In genomic region chr15:48396020-48396419, GRCh38 we compare ENCODE assay signal across 16 cellular contexts.
DNase-seq lines count a peak whose midpoint lies in the region; ATAC-seq and TF ChIP-seq lines count a peak whose summit lies in the region.
"Had no signal": no experiment of that assay in that cellular context is flagged by ENCODE, and none has a peak within 500 bp of the region (broad histone marks: within the 10 kb centered on the region; RNA-seq: fewer than 3 reads in every experiment).

No MANE protein-coding gene starts in this region.

- H3K27ac Mint-ChIP-seq in MCF 10A (ENCODE audit: low read depth, unreplicated experiment) (no peak overlapping the region), neural crest cell (ENCODE audit: unreplicated experiment) (peak overlapping the region; percentile 22)
- H3K27ac Mint-ChIP-seq: CD14-positive monocyte; T-helper 1 cell treated with Interleukin-12 subunit alpha and Interleukin-12 subunit beta and Interleukin-4 antibody, amounts not matched to agents 30 μg/mL and 1 μg/mL, for 36 hours had no signal

- H3K4me3 ChIP-seq in breast epithelium (no peak overlapping the region), esophagus squamous epithelium (no peak overlapping the region), tibial nerve (no peak overlapping the region)
- H3K4me3 ChIP-seq: MG63 had no signal

- H3K9me3 Mint-ChIP-seq in MCF 10A (ENCODE audit: unreplicated experiment), result no peaks in the 10 kb centered on the region
- H3K9me3 Mint-ChIP-seq in neural crest cell, result no peaks in the 10 kb centered on the region
- H3K9me3 Mint-ChIP-seq: T-helper 1 cell treated with Interleukin-12 subunit alpha and Interleukin-12 subunit beta and Interleukin-4 antibody, amounts not matched to agents 30 μg/mL and 1 μg/mL, for 36 hours had no signal

- intact Hi-C loops in breast epithelium (cut with DNase I; ENCODE audit: low total_unique reads) (no loop called here), MCF 10A (cut with micrococcal nuclease) (no loop called here), esophagus squamous epithelium (cut with DNase I) (no loop called here)

- H3K27me3 ChIP-seq in breast epithelium, result no peaks in the 10 kb centered on the region
- H3K27me3 ChIP-seq in esophagus squamous epithelium, result no peaks in the 10 kb centered on the region
- H3K27me3 ChIP-seq in tibial nerve, result no peaks in the 10 kb centered on the region
- H3K27me3 ChIP-seq: MG63 had no signal

- TF ChIP-seq POLR2A in breast epithelium (IDR thresholded peaks at IDR 0.05) (no peak), esophagus squamous epithelium (IDR thresholded peaks at IDR 0.05) (no peak), tibial nerve (IDR thresholded peaks at IDR 0.05) (no peak)

- peak overlapping the region; percentile 71 for H3K27ac ChIP-seq in breast epithelium
- peak overlapping the region; percentile 24 to 83 (median 79) for H3K27ac ChIP-seq in esophagus squamous epithelium
- peak overlapping the region; percentile 23 to 83 (median 58) for H3K27ac ChIP-seq in tibial nerve

- ATAC-seq in GM18867 (IDR thresholded peaks at IDR 0.05; ENCODE audit: unreplicated experiment) (no peak), HG03159 (IDR thresholded peaks at IDR 0.05; ENCODE audit: unreplicated experiment) (no peak)

- TF ChIP-seq EP300 in tibial nerve (IDR thresholded peaks at IDR 0.05), result no peak

- no peak for TF ChIP-seq CTCF in breast epithelium (IDR thresholded peaks at IDR 0.05)
- TF ChIP-seq CTCF in MCF 10A (IDR thresholded peaks at IDR 0.05; ENCODE audit: unreplicated experiment), result no peak
- TF ChIP-seq CTCF in esophagus squamous epithelium (IDR thresholded peaks at IDR 0.05), result no peak
- TF ChIP-seq CTCF in neural crest cell (conservative IDR thresholded peaks at IDR 0.05), result no peak
- TF ChIP-seq CTCF in tibial nerve (IDR thresholded peaks at IDR 0.05), result no peak

- CTCF ChIA-PET in MCF 10A (lab: Yijun Ruan, JAX), result interaction anchor here (1.1 to 1.6 kb wide), 2 partner anchors 17 to 38 kb away, joined by 4 to 6 read pairs; no protein-coding TSS in a partner anchor

- H3K4me3 Mint-ChIP-seq in MCF 10A (ENCODE audit: unreplicated experiment), result no peak overlapping the region
- no peak overlapping the region for H3K4me3 Mint-ChIP-seq in neural crest cell
- H3K4me3 Mint-ChIP-seq: CD14-positive monocyte; T-helper 1 cell treated with Interleukin-12 subunit alpha and Interleukin-12 subunit beta and Interleukin-4 antibody, amounts not matched to agents 30 μg/mL and 1 μg/mL, for 36 hours had no signal

- WGBS in esophagus squamous epithelium, 2 donors, result 40 to 65% methylated on average over 4 to 5 of the region's 5 CpGs
- WGBS in tibial nerve, 2 donors, result 62 to 82% methylated on average over 5 of the region's 5 CpGs

- no peak for DNase-seq in breast epithelium (ENCODE audit: low spot score in 2 of 2)
- DNase-seq in MCF 10A (ENCODE audit: unreplicated experiment), result no peak
- no peak for DNase-seq in esophagus squamous epithelium (lab: John Stamatoyannopoulos, UW)
- DNase-seq in neural crest cell (ENCODE audit: low read depth, low spot score), result no peak
- no peak for DNase-seq in tibial nerve (ENCODE audit: low spot score in 2 of 2)
- DNase-seq in activated T-cell treated with anti-CD3 and anti-CD28 coated beads, Interleukin-2, amount 50 U/mL, for 48 hours, result no peak
- DNase-seq: activated gamma-delta T cell, DMS153, NCI-H1694 treated with DMSO at 0.1 percent for 48 hours, NCI-H446, trophoblast cell had no signal

- H3K4me1 Mint-ChIP-seq in MCF 10A (ENCODE audit: insufficient read depth, unreplicated experiment) (peaks cover 41% of the 10 kb centered on the region), neural crest cell (peaks cover 12% of the 10 kb centered on the region)
- H3K4me1 Mint-ChIP-seq: CD14-positive monocyte had no signal

- BruUV-seq in MCF 10A (replicated peaks; lab: Mats Ljungman, UMichigan), result no TSS peak

- H3K9me3 ChIP-seq in breast epithelium (no peaks in the 10 kb centered on the region), esophagus squamous epithelium (no peaks in the 10 kb centered on the region), tibial nerve (no peaks in the 10 kb centered on the region)
- H3K9me3 ChIP-seq: MG63 had no signal

- H3K36me3 Mint-ChIP-seq in MCF 10A (ENCODE audit: insufficient read depth, unreplicated experiment) (no peaks in the 10 kb centered on the region), neural crest cell (ENCODE audit: low read depth) (no peaks in the 10 kb centered on the region)
- H3K36me3 Mint-ChIP-seq: CD14-positive monocyte had no signal

- POLR2A ChIA-PET in MCF 10A (lab: Yijun Ruan, JAX), result interaction anchor here (0.6 kb wide), 1 partner anchor 32 kb away, joined by 3 read pairs; no protein-coding TSS in a partner anchor

- H3K27me3 Mint-ChIP-seq in MCF 10A (ENCODE audit: insufficient read depth, unreplicated experiment) (no peaks in the 10 kb centered on the region), neural crest cell (ENCODE audit: low read depth) (no peaks in the 10 kb centered on the region)

- peaks cover 0 to 11% of the 10 kb centered on the region in 2 donors for H3K4me1 ChIP-seq in breast epithelium
- H3K4me1 ChIP-seq in esophagus squamous epithelium, result peaks cover 26 to 65% (median 36%) of the 10 kb centered on the region in 3 donors
- peaks cover 0 to 54% (median 12%) of the 10 kb centered on the region in 4 donors for H3K4me1 ChIP-seq in tibial nerve

- H3K36me3 ChIP-seq in breast epithelium, result no peaks in the 10 kb centered on the region
- H3K36me3 ChIP-seq in esophagus squamous epithelium, result no peaks in the 10 kb centered on the region
- no peaks in the 10 kb centered on the region for H3K36me3 ChIP-seq in tibial nerve
- H3K36me3 ChIP-seq: MG63 had no signal
